9 cellular contexts compared by ENCODE assay signal in the genomic region with DNA sequence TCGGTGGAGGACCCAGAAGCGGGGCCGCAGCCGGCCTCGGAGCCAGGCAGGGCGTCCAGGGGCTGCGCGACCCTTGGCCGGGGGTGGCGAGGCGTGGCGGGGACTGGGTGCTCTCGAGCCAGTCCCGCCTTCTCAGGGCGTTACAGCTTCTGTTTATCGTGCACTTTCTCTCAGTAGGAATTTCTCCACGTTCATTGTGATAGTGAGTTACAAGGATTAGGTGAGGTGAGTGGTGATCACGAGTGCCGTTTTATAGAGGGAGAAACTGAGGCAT. TPM values are rescaled to one million over a fixed set of nuclear protein-coding genes. Genes with fewer than 3 reads are reported as not detected.
DNase-seq lines count a peak whose midpoint lies in the region; ATAC-seq, FAIRE-seq and TF ChIP-seq lines count a peak whose summit lies in the region.
"Had no signal": no experiment of that assay in that cellular context is flagged by ENCODE, and none has a peak within 500 bp of the region (broad histone marks: within the 10 kb centered on the region; RNA-seq: fewer than 3 reads in every experiment).

No MANE protein-coding gene starts in this region.

- H3K27ac Mint-ChIP-seq in naive thymus-derived CD4-positive, alpha-beta T cell = peak overlapping the region in 8 of 9 donors; percentile 61 to 95 (median 90)

- FAIRE-seq in HTR-8/SVneo (lab: Jason Lieb, UNC) = no peak

- no peak for ATAC-seq in naive thymus-derived CD4-positive, alpha-beta T cell

- H3K36me3 Mint-ChIP-seq in naive thymus-derived CD4-positive, alpha-beta T cell = peaks cover 0 to 24% (median 12%) of the 10 kb centered on the region in 5 donors

- intact Hi-C loops in naive thymus-derived CD4-positive, alpha-beta T cell (cut with micrococcal nuclease) = loop anchor here in 1 of 2 donors (5.0 kb wide), 1 partner anchor 274 kb away; a partner anchor contains a TSS

- no peaks in the 10 kb centered on the region for H3K9me3 Mint-ChIP-seq in naive thymus-derived CD4-positive, alpha-beta T cell

- CTCF ChIA-PET in naive thymus-derived CD4-positive, alpha-beta T cell (lab: Charles Lee) = interaction anchor here (0.6 to 0.9 kb wide), 3 partner anchors 16 to 637 kb away, joined by 3 read pairs; no protein-coding TSS in a partner anchor

- POLR2A ChIA-PET in naive thymus-derived CD4-positive, alpha-beta T cell (lab: Charles Lee) = interaction anchor here (0.5 to 2.4 kb wide), 12 partner anchors 9 to 174 kb away, joined by 3 to 10 read pairs (median 5); a partner anchor contains a TSS

- no peaks in the 10 kb centered on the region for H3K27me3 Mint-ChIP-seq in naive thymus-derived CD4-positive, alpha-beta T cell

- H3K4me3 Mint-ChIP-seq in naive thymus-derived CD4-positive, alpha-beta T cell = peak overlapping the region; percentile 81 to 90 (median 88)

- TF ChIP-seq CTCF in GM06990 (IDR thresholded peaks at IDR 0.05; ENCODE audit: insufficient read depth, low read length, poor library complexity, severe bottlenecking) = no peak

- peaks cover 39 to 50% (median 47%) of the 10 kb centered on the region in 7 donors for H3K4me1 Mint-ChIP-seq in naive thymus-derived CD4-positive, alpha-beta T cell

- H3K36me3 ChIP-seq in GM06990 (ENCODE audit: control insufficient read depth, insufficient read depth, low read length) = peaks cover 9% of the 10 kb centered on the region
- peaks cover 0 to 41% (median 0%) of the 10 kb centered on the region in 3 experiments for H3K36me3 ChIP-seq in naive thymus-derived CD4-positive, alpha-beta T cell (ENCODE audit: control insufficient read depth in 2 of 3, insufficient read depth in 3 of 3, low read length in 3 of 3)

- H3K4me1 ChIP-seq in naive thymus-derived CD4-positive, alpha-beta T cell (ENCODE audit: control insufficient read depth in 2 of 2, insufficient read depth in 2 of 2, low read length in 2 of 2) = peaks cover 16 to 23% of the 10 kb centered on the region in 2 donors

- H3K27ac ChIP-seq in naive thymus-derived CD4-positive, alpha-beta T cell (ENCODE audit: low read depth, low read length) = peak overlapping the region; percentile 95

- H3K4me3 ChIP-seq in GM06990 (replicated peaks; ENCODE audit: low read depth, low read length) = peak overlapping the region; percentile 95
- H3K4me3 ChIP-seq in Jurkat, Clone E6-1 (ENCODE audit: low read length) = peak overlapping the region; percentile 91
- H3K4me3 ChIP-seq in naive thymus-derived CD4-positive, alpha-beta T cell (ENCODE audit: low read length) = peak overlapping the region; percentile 99

- DNase-seq in GM06990 (ENCODE audit: extremely low read depth, insufficient read length) (no peak), dermis blood vessel endothelial cell (peak; percentile 7), CD1c-positive myeloid dendritic cell (ENCODE audit: extremely low spot score) (no peak), HTR-8/SVneo (ENCODE audit: insufficient read length, low spot score) (no peak)
- no peak for DNase-seq in Jurkat, Clone E6-1 (ENCODE audit: low read depth, low spot score)
- DNase-seq in naive thymus-derived CD4-positive, alpha-beta T cell = peak in 1 of 9 donors; percentile 11
- DNase-seq in effector CD4-positive, alpha-beta T cell = no peak
- no peak for DNase-seq in stimulated activated CD4-positive, alpha-beta T cell treated with anti-CD3 and anti-CD28 coated beads, Interleukin-2, amount 100 ng/mL, for 24 hours

- no peaks in the 10 kb centered on the region for H3K27me3 ChIP-seq in GM06990 (replicated peaks; ENCODE audit: control insufficient read depth, insufficient read depth, low read length)
- no peaks in the 10 kb centered on the region for H3K27me3 ChIP-seq in naive thymus-derived CD4-positive, alpha-beta T cell (ENCODE audit: control insufficient read depth in 2 of 2, insufficient read depth in 2 of 2, low read length in 2 of 2)

- H3K9me3 ChIP-seq in naive thymus-derived CD4-positive, alpha-beta T cell (ENCODE audit: control insufficient read depth in 2 of 3, low read length in 3 of 3) = no peaks in the 10 kb centered on the region

RNA-seq across cellular contexts. Expression of a gene that starts 0.6 kb away (rescaled TPM):
- polyA plus RNA-seq in Jurkat, Clone E6-1 (2012; ENCODE audit: insufficient read depth, insufficient read length) = 117 TPM
- total RNA-seq in dermis blood vessel endothelial cell = 65.9 and 108 TPM in 2 replicates
- 100 to 1,000 TPM in 4 of 5 experiments, 10 to 100 TPM in 1; 94.9 to 149 (median 125) TPM for total RNA-seq in naive thymus-derived CD4-positive, alpha-beta T cell
- polyA plus RNA-seq in naive thymus-derived CD4-positive, alpha-beta T cell = 100 to 1,000 TPM; 134 to 169 TPM

RNA-seq across cellular contexts. Expression of a gene that starts 13.1 kb away (rescaled TPM):
- 129 TPM for polyA plus RNA-seq in Jurkat, Clone E6-1 (2012; ENCODE audit: insufficient read depth, insufficient read length)
- 144 and 166 TPM in 2 replicates for total RNA-seq in dermis blood vessel endothelial cell
- total RNA-seq in naive thymus-derived CD4-positive, alpha-beta T cell = 10 to 100 TPM; 45.9 to 69.4 (median 65.9) TPM
- polyA plus RNA-seq in naive thymus-derived CD4-positive, alpha-beta T cell = 100 to 1,000 TPM; 139 to 177 TPM

RNA-seq across cellular contexts. Expression of a gene that starts 25.0 kb away (rescaled TPM):
- polyA plus RNA-seq in Jurkat, Clone E6-1 (2012; ENCODE audit: insufficient read depth, insufficient read length) = not detected
- total RNA-seq in dermis blood vessel endothelial cell = not detected in 2 replicates
- total RNA-seq in naive thymus-derived CD4-positive, alpha-beta T cell = not detected
- polyA plus RNA-seq in naive thymus-derived CD4-positive, alpha-beta T cell = not detected
- total RNA-seq: M059J had no signal

RNA-seq across cellular contexts. Expression of a gene that starts 54.8 kb away (rescaled TPM):
- polyA plus RNA-seq in Jurkat, Clone E6-1 (2012; ENCODE audit: insufficient read depth, insufficient read length) = 3.1 TPM
- total RNA-seq in dermis blood vessel endothelial cell = 0.05 TPM in 1 of 2 replicates, not detected in the other
- total RNA-seq in naive thymus-derived CD4-positive, alpha-beta T cell = 10 to 100 TPM; 20.0 to 60.0 (median 46.4) TPM
- 10 to 100 TPM in 1 of 2 donors, 1 to 10 TPM in 1; 7.2 to 17.8 TPM for polyA plus RNA-seq in naive thymus-derived CD4-positive, alpha-beta T cell
